27 cellular contexts compared by ENCODE assay signal in the genomic region with DNA sequence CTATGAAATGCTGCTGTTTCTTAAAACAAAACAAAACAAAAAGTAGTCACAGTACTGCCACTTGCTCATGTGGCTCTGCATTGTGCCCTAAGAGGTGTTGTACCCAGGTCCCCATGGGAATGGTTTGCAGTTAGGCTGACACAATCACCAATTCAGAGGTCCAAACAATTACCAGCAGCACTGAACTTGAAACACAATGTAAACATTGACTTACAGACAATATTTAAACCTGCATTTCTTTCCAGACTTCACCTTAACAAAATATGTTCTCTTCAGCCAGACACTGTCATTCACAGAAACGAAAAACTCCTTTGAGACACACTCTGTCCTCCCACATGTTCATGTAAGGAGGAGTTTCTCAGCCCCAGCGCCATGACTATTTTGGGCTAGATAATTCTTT.
DNase-seq lines count a peak whose midpoint lies in the region; ATAC-seq, FAIRE-seq and TF ChIP-seq lines count a peak whose summit lies in the region.
"Had no signal": no experiment of that assay in that cellular context is flagged by ENCODE, and none has a peak within 500 bp of the region (broad histone marks: within the 10 kb centered on the region; RNA-seq: fewer than 3 reads in every experiment).

No MANE protein-coding gene starts in this region.

- no peak overlapping the region for H3K27ac ChIP-seq in CD4-positive, CD25-positive, alpha-beta regulatory T cell (ENCODE audit: insufficient read depth, low read length, poor library complexity, severe bottlenecking)
- H3K27ac ChIP-seq in GM12878 (ENCODE audit: control insufficient read depth, insufficient read depth) (no peak overlapping the region), mucosa of rectum (ENCODE audit: low read depth in 2 of 2, low read length in 2 of 2) (peak overlapping the region; percentile 48 to 57), adrenal gland (no peak overlapping the region)
- H3K27ac ChIP-seq: coronary artery, heart left ventricle, prostate gland, vagina had no signal

- in situ Hi-C loops in GM12878 (cut with MboI), result no loop called here

- no peak overlapping the region for H3K4me3 ChIP-seq in CD4-positive, CD25-positive, alpha-beta regulatory T cell (ENCODE audit: low read depth, low read length)
- H3K4me3 ChIP-seq in GM12878 (no peak overlapping the region), mucosa of rectum (ENCODE audit: low read length in 2 of 2) (no peak overlapping the region), adrenal gland (no peak overlapping the region)
- H3K4me3 ChIP-seq: coronary artery, heart left ventricle, prostate gland, vagina had no signal

- POLR2A ChIA-PET in GM12878 (lab: Charles Lee), result no interaction called here

- H3K4me1 ChIP-seq in CD4-positive, CD25-positive, alpha-beta regulatory T cell (ENCODE audit: control insufficient read depth, insufficient read depth, low read length, poor library complexity, severe bottlenecking), result no peaks in the 10 kb centered on the region
- H3K4me1 ChIP-seq in GM12878 (ENCODE audit: control insufficient read depth, insufficient read depth, low read length) (peaks cover 4% of the 10 kb centered on the region), mucosa of rectum (ENCODE audit: control insufficient read depth in 2 of 2, insufficient read depth in 2 of 2, low read length in 2 of 2) (peaks cover 15 to 20% of the 10 kb centered on the region in 2 donors), adrenal gland (replicated peaks in 1 of 2) (peaks cover 0 to 12% of the 10 kb centered on the region in 2 donors)
- H3K4me1 ChIP-seq: prostate gland had no signal

- TF ChIP-seq EP300 in GM12878 (IDR thresholded peaks at IDR 0.05; ENCODE audit: borderline replicate concordance in 1 of 2, control insufficient read depth in 1 of 2, low read depth in 2 of 2, low read length in 2 of 2), result no peak

- no peak for DNase-seq in CD4-positive, CD25-positive, alpha-beta regulatory T cell
- DNase-seq in MV-4-11 (lab: John Stamatoyannopoulos, UW) (peak; percentile 15), GM12878 (ENCODE audit: low read depth, low spot score) (no peak), adrenal gland (no peak), NCI-H2227 treated with DMSO at 0.1 percent for 48 hours (lab: John Stamatoyannopoulos, UW) (no peak), HuH-7.5 (ENCODE audit: low spot score) (no peak)
- DNase-seq: activated CD4-positive, alpha-beta T cell treated with anti-CD3 and anti-CD28 coated beads, Interleukin-2, amount 10 ng/mL, durations not matched to agents 7 days and 5 days; activated naive CD4-positive, alpha-beta T cell treated with anti-CD3 and anti-CD28 coated beads for 36 hours; activated T-cell treated with anti-CD3 and anti-CD28 coated beads, Interleukin-2, amount 50 U/mL, for 72 hours; CD4-positive, alpha-beta memory T cell; effector memory CD4-positive, alpha-beta T cell; H7; heart left ventricle; NCI-H1105 treated with DMSO at 0.1 percent for 48 hours; NCI-H2081; NCI-H510A treated with DMSO at 0.1 percent for 48 hours; SIG-M5; stimulated activated naive CD8-positive, alpha-beta T cell treated with anti-CD3 and anti-CD28 coated beads, Interleukin-15, amount 100 ng/mL, for 72 hours; SW 1271; T1000 had no signal

- H3K9me3 Mint-ChIP-seq in CD4-positive, CD25-positive, alpha-beta regulatory T cell, result no peaks in the 10 kb centered on the region
- H3K9me3 Mint-ChIP-seq: activated naive CD4-positive, alpha-beta T cell treated with anti-CD3 and anti-CD28 coated beads for 36 hours; activated T-cell treated with anti-CD3 and anti-CD28 coated beads, Interleukin-2, amount 50 U/mL, for 72 hours; CD4-positive, alpha-beta memory T cell; stimulated activated naive CD8-positive, alpha-beta T cell treated with anti-CD3 and anti-CD28 coated beads, Interleukin-15, amount 100 ng/mL, for 72 hours had no signal

- H3K27me3 ChIP-seq in CD4-positive, CD25-positive, alpha-beta regulatory T cell (ENCODE audit: control insufficient read depth, insufficient read depth, low read length), result no peaks in the 10 kb centered on the region
- H3K27me3 ChIP-seq in GM12878 (replicated peaks in 1 of 2; ENCODE audit: control insufficient read depth in 2 of 2, insufficient read depth in 2 of 2, low read length in 1 of 2), result no peaks in the 10 kb centered on the region; a peak in 1 of 4 replicates
- no peaks in the 10 kb centered on the region for H3K27me3 ChIP-seq in mucosa of rectum (ENCODE audit: control insufficient read depth in 2 of 2, insufficient read depth in 2 of 2, low read length in 2 of 2)
- no peaks in the 10 kb centered on the region for H3K27me3 ChIP-seq in adrenal gland
- H3K27me3 ChIP-seq: heart left ventricle, vagina had no signal

- no peak for FAIRE-seq in GM12878 (lab: Jason Lieb, UNC)
- FAIRE-seq: RCC 7860 had no signal

- no peak overlapping the region for H2AFZ ChIP-seq in GM12878 (ENCODE audit: control insufficient read depth, low read depth, low read length)

- H3K4me1 Mint-ChIP-seq in CD4-positive, CD25-positive, alpha-beta regulatory T cell, result peaks cover 0 to 43% (median 13%) of the 10 kb centered on the region in 4 donors

- TF ChIP-seq POLR2A in GM12878 (IDR thresholded peaks at IDR 0.05; ENCODE audit: low read depth, low read length) (no peak), adrenal gland (IDR thresholded peaks at IDR 0.05) (no peak)

- 38% methylated on average over 2 of the region's 2 CpGs for WGBS in GM12878 (ENCODE audit: insufficient coverage, insufficient replicate concordance, low lambda C conversion rate, missing lambda C conversion rate)
- 73 to 87% (median 81%) methylated on average over 2 of the region's 2 CpGs for WGBS in adrenal gland, 4 donors

- ATAC-seq in CD4-positive, CD25-positive, alpha-beta regulatory T cell (ENCODE audit: low read depth in 2 of 2), result no peak
- ATAC-seq in GM12878, result no peak
- ATAC-seq in HG02840 (IDR thresholded peaks at IDR 0.05; ENCODE audit: low FRiP score, unreplicated experiment), result no peak
- ATAC-seq: activated T-cell treated with anti-CD3 and anti-CD28 coated beads, Interleukin-2, amount 50 U/mL, for 72 hours; heart left ventricle; stimulated activated naive CD8-positive, alpha-beta T cell treated with anti-CD3 and anti-CD28 coated beads, Interleukin-15, amount 100 ng/mL, for 72 hours; WTC11 had no signal

- TF ChIP-seq CTCF in GM12878 (IDR thresholded peaks at IDR 0.05 in 2 of 3, conservative IDR thresholded peaks at IDR 0.05 in 1 of 3; ENCODE audit: control insufficient read depth in 2 of 3, extremely low read depth in 1 of 3, insufficient read depth in 1 of 3, low read depth in 3 of 3, low read length in 3 of 3) (no peak), adrenal gland (IDR thresholded peaks at IDR 0.05) (no peak)

- peak overlapping the region in 2 of 3 donors; percentile 55 to 57 for H3K27ac Mint-ChIP-seq in CD4-positive, CD25-positive, alpha-beta regulatory T cell
- H3K27ac Mint-ChIP-seq: activated CD4-positive, alpha-beta T cell treated with anti-CD3 and anti-CD28 coated beads, Interleukin-2, amount 10 ng/mL, durations not matched to agents 7 days and 5 days; activated naive CD4-positive, alpha-beta T cell treated with anti-CD3 and anti-CD28 coated beads for 36 hours; activated T-cell treated with anti-CD3 and anti-CD28 coated beads, Interleukin-2, amount 50 U/mL, for 72 hours; stimulated activated naive CD8-positive, alpha-beta T cell treated with anti-CD3 and anti-CD28 coated beads, Interleukin-15, amount 100 ng/mL, for 72 hours; WTC11 had no signal

- intact Hi-C loops in GM12878 (cut with micrococcal nuclease; ENCODE audit: unreplicated experiment) (loop anchor here (10.0 kb wide), 1 partner anchor 461 kb away; no protein-coding TSS in a partner anchor), adrenal gland (cut with DNase I) (no loop called here)

- no peaks in the 10 kb centered on the region for H3K79me2 ChIP-seq in GM12878 (ENCODE audit: control insufficient read depth, insufficient read depth, low read length)

- no peaks in the 10 kb centered on the region for H3K36me3 ChIP-seq in CD4-positive, CD25-positive, alpha-beta regulatory T cell (ENCODE audit: control insufficient read depth, insufficient read depth, low read length)
- H3K36me3 ChIP-seq in GM12878 (ENCODE audit: control insufficient read depth in 2 of 2, insufficient read depth in 2 of 2, low read length in 1 of 2), result no peaks in the 10 kb centered on the region
- H3K36me3 ChIP-seq in mucosa of rectum (ENCODE audit: control insufficient read depth in 2 of 2, insufficient read depth in 2 of 2, low read length in 2 of 2), result no peaks in the 10 kb centered on the region
- no peaks in the 10 kb centered on the region for H3K36me3 ChIP-seq in adrenal gland (replicated peaks in 1 of 2)
- H3K36me3 ChIP-seq: heart left ventricle, prostate gland, vagina had no signal

- BruUV-seq in GM12878 (replicated peaks; lab: Mats Ljungman, UMichigan), result no TSS peak

- peaks cover 13% of the 10 kb centered on the region for H3K36me3 Mint-ChIP-seq in CD4-positive, CD25-positive, alpha-beta regulatory T cell

- no peak for TF ChIP-seq RAD21 in GM12878 (IDR thresholded peaks at IDR 0.05; ENCODE audit: insufficient read depth, low read depth, low read length)

- CTCF ChIA-PET in GM12878 (lab: Yijun Ruan, JAX), result no interaction called here

- no peak overlapping the region for H3K4me3 Mint-ChIP-seq in CD4-positive, CD25-positive, alpha-beta regulatory T cell
- H3K4me3 Mint-ChIP-seq: activated CD4-positive, alpha-beta T cell treated with anti-CD3 and anti-CD28 coated beads, Interleukin-2, amount 10 ng/mL, durations not matched to agents 7 days and 5 days; activated naive CD4-positive, alpha-beta T cell treated with anti-CD3 and anti-CD28 coated beads for 36 hours; activated T-cell treated with anti-CD3 and anti-CD28 coated beads, Interleukin-2, amount 50 U/mL, for 72 hours; CD4-positive, alpha-beta memory T cell; stimulated activated naive CD8-positive, alpha-beta T cell treated with anti-CD3 and anti-CD28 coated beads, Interleukin-15, amount 100 ng/mL, for 72 hours; WTC11 had no signal

- RAD21 ChIA-PET in GM12878 (lab: Charles Lee; ENCODE audit: unreplicated experiment), result no interaction called here

- H3K27me3 Mint-ChIP-seq in CD4-positive, CD25-positive, alpha-beta regulatory T cell, result no peaks in the 10 kb centered on the region
- H3K27me3 Mint-ChIP-seq: activated CD4-positive, alpha-beta T cell treated with anti-CD3 and anti-CD28 coated beads, Interleukin-2, amount 10 ng/mL, durations not matched to agents 7 days and 5 days; CD4-positive, alpha-beta memory T cell; stimulated activated naive CD8-positive, alpha-beta T cell treated with anti-CD3 and anti-CD28 coated beads, Interleukin-15, amount 100 ng/mL, for 72 hours had no signal

- no peak overlapping the region for H3K4me2 ChIP-seq in GM12878 (ENCODE audit: control insufficient read depth, insufficient read depth)

- SMC1A ChIA-PET in GM12878 (lab: Charles Lee; ENCODE audit: uncharacterized antibody, unreplicated experiment), result no interaction called here

- no peaks in the 10 kb centered on the region for H3K9me3 ChIP-seq in CD4-positive, CD25-positive, alpha-beta regulatory T cell (ENCODE audit: control insufficient read depth in 2 of 2, low read length in 2 of 2)
- H3K9me3 ChIP-seq in GM12878 (replicated peaks; ENCODE audit: control insufficient read depth, insufficient read depth, low read length) (no peaks in the 10 kb centered on the region), mucosa of rectum (ENCODE audit: control insufficient read depth in 2 of 2, low read length in 2 of 2) (no peaks in the 10 kb centered on the region), adrenal gland (replicated peaks in 1 of 3) (no peaks in the 10 kb centered on the region)
- H3K9me3 ChIP-seq: prostate gland, vagina had no signal

- no peaks in the 10 kb centered on the region; the same call in 1 of the 2 replicates for H4K20me1 ChIP-seq in GM12878 (ENCODE audit: control insufficient read depth, insufficient read depth)

- H3K9ac ChIP-seq in GM12878 (ENCODE audit: control insufficient read depth, insufficient read depth, low read length) (no peak overlapping the region), mucosa of rectum (ENCODE audit: low read depth in 1 of 2, low read length in 2 of 2) (no peak overlapping the region)

Comparison
In these comparisons a context has a peak if more than half of its experiments do, and no peak if none do; other contexts are left out.
1. H3K27ac ChIP-seq: peak in mucosa of rectum (2 of 2); none in CD4-positive, CD25-positive, alpha-beta regulatory T cell (single experiment), GM12878 (single experiment) and adrenal gland (0 of 5).